In the genomic region with DNA sequence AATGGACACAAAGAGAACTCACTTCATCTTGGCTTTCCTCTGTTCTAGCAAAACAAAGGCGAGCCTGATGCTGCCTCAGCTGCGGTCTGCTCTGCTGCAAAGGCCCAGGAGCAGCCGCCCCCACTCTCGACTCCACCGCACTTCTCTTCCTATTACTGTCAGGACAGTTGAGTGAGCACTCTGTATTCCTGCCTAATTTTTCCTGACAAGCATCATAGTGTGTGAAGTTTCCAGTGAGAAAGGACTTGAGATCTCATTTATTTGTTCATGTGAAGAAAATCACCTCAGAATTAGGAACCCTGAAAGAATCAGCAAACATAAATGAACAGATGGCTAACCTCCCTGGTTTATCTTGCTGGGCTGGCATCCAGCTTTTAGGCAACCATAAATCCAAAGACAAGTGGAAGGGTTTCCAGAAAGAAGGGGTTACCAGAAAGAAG, we compare ENCODE assay signal across 9 cellular contexts. TPM values are rescaled to one million over a fixed set of nuclear protein-coding genes. Genes with fewer than 3 reads are reported as not detected.
A peak's percentile ranks its signal among the peaks of the same experiment; 100 is the strongest.
DNase-seq lines count a peak whose midpoint lies in the region; ATAC-seq, FAIRE-seq and TF ChIP-seq lines count a peak whose summit lies in the region.
"Had no signal": no experiment of that assay in that cellular context is flagged by ENCODE, and none has a peak within 500 bp of the region (broad histone marks: within the 10 kb centered on the region; RNA-seq: fewer than 3 reads in every experiment).

No MANE protein-coding gene starts in this region.

- TF ChIP-seq POLR2A in breast epithelium (IDR thresholded peaks at IDR 0.05) (no peak), testis (IDR thresholded peaks at IDR 0.05) (no peak)

- H3K27me3 ChIP-seq in breast epithelium (no peaks in the 10 kb centered on the region), lower lobe of right lung (ENCODE audit: low read depth) (no peaks in the 10 kb centered on the region), testis (no peaks in the 10 kb centered on the region)

- peak overlapping the region; percentile 82 to 85 for H3K27ac ChIP-seq in breast epithelium
- peak overlapping the region; percentile 71 for H3K27ac ChIP-seq in lower lobe of right lung
- peak overlapping the region; percentile 75 to 79 for H3K27ac ChIP-seq in testis

- peak; percentile 23 for ATAC-seq in HG03095 (IDR thresholded peaks at IDR 0.05; ENCODE audit: unreplicated experiment)
- peak; percentile 24 to 34 for ATAC-seq in lower lobe of right lung
- ATAC-seq in GM21723 (IDR thresholded peaks at IDR 0.05; ENCODE audit: unreplicated experiment) = no peak
- ATAC-seq: Panc1 had no signal

- H3K9me3 ChIP-seq in breast epithelium (peaks cover 0 to 4% of the 10 kb centered on the region in 2 donors), lower lobe of right lung (no peaks in the 10 kb centered on the region), testis (no peaks in the 10 kb centered on the region)

- FAIRE-seq in HTR-8/SVneo (lab: Jason Lieb, UNC) = no peak

- intact Hi-C loops in breast epithelium (cut with DNase I; ENCODE audit: low total_unique reads) (no loop called here), lower lobe of right lung (cut with DNase I) (no loop called here), testis (cut with DNase I; ENCODE audit: low total_unique reads) (no loop called here)

- DNase-seq in GF-D8 (lab: John Stamatoyannopoulos, UW) (peak; percentile 47), NCI-H748 (lab: John Stamatoyannopoulos, UW; ENCODE audit: unreplicated experiment) (peak; percentile 77), breast epithelium (ENCODE audit: low spot score in 2 of 2) (peak in 1 of 2 donors; percentile 66), lower lobe of right lung (peak; percentile 59), testis (peak; percentile 87), HTR-8/SVneo (ENCODE audit: insufficient read length, low spot score) (no peak)

- peaks cover 5 to 24% of the 10 kb centered on the region in 2 donors for H3K4me1 ChIP-seq in breast epithelium
- peaks cover 95% of the 10 kb centered on the region for H3K4me1 ChIP-seq in lower lobe of right lung
- H3K4me1 ChIP-seq in testis = peaks cover 70% of the 10 kb centered on the region

- H3K4me3 ChIP-seq in breast epithelium (peak overlapping the region in 1 of 3 donors; percentile 9), lower lobe of right lung (no peak overlapping the region), testis (no peak overlapping the region)

- no peaks in the 10 kb centered on the region for H3K36me3 ChIP-seq in breast epithelium
- H3K36me3 ChIP-seq in lower lobe of right lung = peaks cover 26% of the 10 kb centered on the region
- H3K36me3 ChIP-seq in testis (ENCODE audit: low read depth, missing control alignments) = no peaks in the 10 kb centered on the region

- 14 to 61% methylated on average over 5 of the region's 5 CpGs for WGBS in testis, 2 donors

- TF ChIP-seq CTCF in breast epithelium (IDR thresholded peaks at IDR 0.05) = no peak
- TF ChIP-seq CTCF in lower lobe of right lung (IDR thresholded peaks at IDR 0.05) = no peak
- no peak for TF ChIP-seq CTCF in testis (IDR thresholded peaks at IDR 0.05)

RNA-seq across cellular contexts. Expression of a gene that starts 15.6 kb away (rescaled TPM):
- 100 to 1,000 TPM; 148 to 231 (median 160) TPM for total RNA-seq in breast epithelium
- 166 TPM for total RNA-seq in lower lobe of right lung
- 100 to 1,000 TPM; 115 TPM for total RNA-seq in testis
- 79.0 TPM for polyA plus RNA-seq in testis (ENCODE audit: insufficient read depth, low read depth, low replicate concordance)

RNA-seq across cellular contexts. Expression of a gene that starts 49.8 kb away (rescaled TPM):
- total RNA-seq in breast epithelium (10 to 100 TPM; 46.6 to 70.5 (median 56.7) TPM), lower lobe of right lung (34.5 TPM), testis (10 to 100 TPM; 45.0 to 48.6 TPM)
- 39.0 TPM for polyA plus RNA-seq in testis (ENCODE audit: insufficient read depth, low read depth, low replicate concordance)

RNA-seq across cellular contexts. Expression of a gene that starts 53.5 kb away (rescaled TPM):
- total RNA-seq in breast epithelium (10 to 100 TPM in 1 of 3 donors, 1 to 10 TPM in 2; 6.1 to 17.9 (median 9.5) TPM), lower lobe of right lung (6.4 TPM), testis (10 to 100 TPM; 11.0 to 15.4 TPM)
- 22.8 TPM for polyA plus RNA-seq in testis (ENCODE audit: insufficient read depth, low read depth, low replicate concordance)
